ENCODE assay signal across 1 cellular context in genomic region chr13:108328848-108329247, GRCh38.
TF ChIP-seq lines count a peak whose summit lies in the region.

No MANE protein-coding gene starts in this region.

TF ChIP-seq in GM23338, 12 proteins besides CTCF, POLR2A, EP300 and RAD21:
- TF ChIP-seq ZNF462 (CRISPR knock-in tag; IDR thresholded peaks at IDR 0.05): no peak
- TF ChIP-seq EZH2 (IDR thresholded peaks at IDR 0.05; ENCODE audit: low read depth, unreplicated experiment): no peak
- no peak for TF ChIP-seq REST (IDR thresholded peaks at IDR 0.05; ENCODE audit: unreplicated experiment)
- no peak for TF ChIP-seq EZH2phosphoT487 (IDR thresholded peaks at IDR 0.05; ENCODE audit: unreplicated experiment)
- TF ChIP-seq POLR2AphosphoS5 (IDR thresholded peaks at IDR 0.05; ENCODE audit: low read depth): no peak
- TF ChIP-seq NANOG (IDR thresholded peaks at IDR 0.05; ENCODE audit: borderline replicate concordance): no peak
- no peak for TF ChIP-seq STAT1 (IDR thresholded peaks at IDR 0.05; ENCODE audit: unreplicated experiment)
- TF ChIP-seq CREB1 (CRISPR knock-in tag; IDR thresholded peaks at IDR 0.05; ENCODE audit: low read depth): no peak
- TF ChIP-seq ZNF114 (CRISPR knock-in tag; IDR thresholded peaks at IDR 0.05): no peak
- no peak for TF ChIP-seq ETS1 (IDR thresholded peaks at IDR 0.05)
- no peak for TF ChIP-seq ZNF331 (CRISPR knock-in tag; IDR thresholded peaks at IDR 0.05; ENCODE audit: low read depth)
- TF ChIP-seq JUNB (IDR thresholded peaks at IDR 0.05; ENCODE audit: unreplicated experiment): no peak
TF ChIP-seq in GM23338: peak in this region for 0.
